Comparison of ENCODE assay signal across 22 cellular contexts in the genomic region with DNA sequence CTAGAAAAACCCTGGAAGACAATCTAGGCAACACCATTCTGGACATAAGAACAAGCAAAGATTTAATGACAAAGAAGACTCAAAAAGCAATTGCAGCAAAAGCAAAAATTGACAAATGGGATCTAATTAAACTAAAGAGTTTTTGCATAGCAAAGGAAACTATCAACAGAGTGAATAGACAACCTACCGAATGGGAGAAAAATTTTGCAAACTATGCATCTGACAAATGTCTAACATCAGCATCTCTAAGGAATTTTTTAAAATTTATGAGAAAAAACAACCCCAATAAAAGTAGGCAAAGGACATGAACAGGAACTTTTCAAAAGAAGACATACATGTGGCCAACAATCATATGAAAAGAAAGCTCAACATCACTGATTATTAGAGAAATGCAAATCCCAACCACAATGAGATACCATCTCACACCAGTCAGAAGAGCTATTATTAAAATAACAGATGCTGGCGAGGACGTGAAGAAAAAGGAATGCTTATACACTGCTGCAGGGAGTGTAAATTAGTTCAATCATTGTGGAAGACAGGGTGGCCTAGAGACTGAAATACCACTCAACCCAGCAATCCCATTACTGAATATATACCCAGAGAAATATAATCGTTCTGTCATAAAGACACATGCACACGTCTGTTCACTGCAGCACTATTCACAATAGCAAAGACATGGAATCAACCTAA.
"Had no signal": no experiment of that assay in that cellular context is flagged by ENCODE, and none has a peak within 500 bp of the region (broad histone marks: within the 10 kb centered on the region; RNA-seq: fewer than 3 reads in every experiment).

No MANE protein-coding gene starts in this region.

- H3K9me3 ChIP-seq: MG63 had no signal

- H3K27ac Mint-ChIP-seq: activated CD8-positive, alpha-beta T cell treated with anti-CD3 and anti-CD28 coated beads, Interleukin-2, amount 10 ng/mL, durations not matched to agents 7 days and 5 days; activated naive CD4-positive, alpha-beta T cell treated with anti-CD3 and anti-CD28 coated beads, Interleukin-2, amount 50 U/mL, for 72 hours; T-helper 17 cell; WTC11 had no signal

- H3K27me3 Mint-ChIP-seq: T-helper 17 cell had no signal

- ATAC-seq: activated CD8-positive, alpha-beta T cell treated with anti-CD3 and anti-CD28 coated beads, Interleukin-2, amount 10 ng/mL, durations not matched to agents 7 days and 5 days; activated naive CD4-positive, alpha-beta T cell treated with anti-CD3 and anti-CD28 coated beads, Interleukin-2, amount 50 U/mL, for 72 hours; PC-3; T-helper 17 cell; WTC11 had no signal

- H3K27me3 ChIP-seq: MG63 had no signal

- H3K4me3 Mint-ChIP-seq: activated CD8-positive, alpha-beta T cell treated with anti-CD3 and anti-CD28 coated beads, Interleukin-2, amount 10 ng/mL, durations not matched to agents 7 days and 5 days; T-helper 17 cell; WTC11 had no signal

- H3K36me3 Mint-ChIP-seq: WTC11 had no signal

- H3K4me3 ChIP-seq: MG63 had no signal

- H3K9me3 Mint-ChIP-seq: activated naive CD4-positive, alpha-beta T cell treated with anti-CD3 and anti-CD28 coated beads, Interleukin-2, amount 50 U/mL, for 72 hours; WTC11 had no signal

- DNase-seq: activated CD4-positive, alpha-beta T cell treated with anti-CD3 and anti-CD28 coated beads for 48 hours; activated CD4-positive, alpha-beta T cell treated with anti-CD3 and anti-CD28 coated beads, Interleukin-2, amount 50 U/mL, for 4 hours; activated CD4-positive, CD25-positive, alpha-beta regulatory T cell treated with anti-CD3 and anti-CD28 coated beads, Interleukin-2, amount 50 U/mL, for 72 hours; activated CD8-positive, alpha-beta memory T cell treated with anti-CD3 and anti-CD28 coated beads, Interleukin-2, amount 50 U/mL, for 48 hours; activated CD8-positive, alpha-beta T cell treated with anti-CD3 and anti-CD28 coated beads, Interleukin-2, amount 10 ng/mL, durations not matched to agents 7 days and 5 days; activated T-cell treated with anti-CD3 and anti-CD28 coated beads, Interleukin-2, amount 50 U/mL, for 1 hour; cerebellar nuclear complex; KG1; MG63; MV-4-11; NCI-H1092 treated with DMSO at 0.1 percent for 48 hours; NCI-H1436; NCI-H1694 treated with DMSO at 0.1 percent for 48 hours; NCI-H2081; NCI-H510A treated with DMSO at 0.1 percent for 48 hours; NCI-H69; PC-3; SHP77 treated with DMSO at 0.1 percent for 48 hours; T-helper 17 cell; T-helper 9 cell had no signal
